23 cellular contexts compared by ENCODE assay signal in the genomic region with DNA sequence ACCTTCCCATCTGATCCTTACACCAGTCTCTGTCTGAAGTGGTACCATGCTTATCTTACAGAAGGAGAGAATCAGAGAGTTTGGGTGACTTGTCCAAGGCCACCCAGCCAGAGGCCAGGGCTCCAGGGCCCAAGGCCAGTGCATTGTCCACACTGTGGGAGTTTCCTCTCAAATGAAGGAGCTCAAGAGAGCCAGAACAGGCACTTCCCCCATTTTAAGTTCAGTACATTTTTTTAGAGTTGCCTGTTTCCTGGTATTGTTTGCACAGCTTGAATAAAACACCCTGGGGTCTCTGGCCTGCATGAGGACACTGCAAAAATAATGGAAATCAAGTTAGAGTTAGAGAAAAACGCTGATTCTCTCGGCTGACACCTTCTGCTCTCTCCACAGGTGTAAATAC.
DNase-seq lines count a peak whose midpoint lies in the region; ATAC-seq and TF ChIP-seq lines count a peak whose summit lies in the region.
"Had no signal": no experiment of that assay in that cellular context is flagged by ENCODE, and none has a peak within 500 bp of the region (broad histone marks: within the 10 kb centered on the region; RNA-seq: fewer than 3 reads in every experiment).

No MANE protein-coding gene starts in this region.

- no TSS peak for BruUV-seq in MCF 10A (replicated peaks; lab: Mats Ljungman, UMichigan)

- no peak overlapping the region for H4K5ac ChIP-seq in mesendoderm (ENCODE audit: low read length)

- intact Hi-C loops in MCF 10A (cut with micrococcal nuclease) (loop anchor here (5.0 kb wide), 1 partner anchor 62 kb away; no protein-coding TSS in a partner anchor), breast epithelium (cut with DNase I; ENCODE audit: low total_unique reads) (no loop called here)

- no peaks in the 10 kb centered on the region for H3K36me3 Mint-ChIP-seq in MCF 10A (ENCODE audit: insufficient read depth, unreplicated experiment)
- H3K36me3 Mint-ChIP-seq: CD8-positive, alpha-beta memory T cell; IgD-negative memory B cell had no signal

- H3K4me1 ChIP-seq in breast epithelium (no peaks in the 10 kb centered on the region), mesendoderm (ENCODE audit: control insufficient read depth, low read depth, low read length) (no peaks in the 10 kb centered on the region)
- H3K4me1 ChIP-seq: HAP-1 had no signal

- no peak overlapping the region for H3K4me2 ChIP-seq in mesendoderm (ENCODE audit: low read length)

- H3K27me3 ChIP-seq in breast epithelium (no peaks in the 10 kb centered on the region), mesendoderm (ENCODE audit: insufficient read depth, low read length, poor library complexity) (no peaks in the 10 kb centered on the region)

- H3K79me1 ChIP-seq in mesendoderm (ENCODE audit: low read length), result no peaks in the 10 kb centered on the region

- POLR2A ChIA-PET in MCF 10A (lab: Yijun Ruan, JAX), result interaction anchor here (0.7 to 3.7 kb wide), 5 partner anchors 9 to 147 kb away, joined by 3 to 16 read pairs (median 5); no protein-coding TSS in a partner anchor

- H2BK5ac ChIP-seq in mesendoderm (ENCODE audit: low read length), result no peak overlapping the region

- H3K4me1 Mint-ChIP-seq in MCF 10A (ENCODE audit: insufficient read depth, unreplicated experiment), result peaks cover 6% of the 10 kb centered on the region
- H3K4me1 Mint-ChIP-seq: CD8-positive, alpha-beta memory T cell had no signal

- H3K9ac ChIP-seq in mesendoderm (ENCODE audit: low read length), result no peak overlapping the region
- H3K9ac ChIP-seq: GM23248 had no signal

- peaks cover 7% of the 10 kb centered on the region for H3K9me3 Mint-ChIP-seq in MCF 10A (ENCODE audit: unreplicated experiment)

- no peak overlapping the region for H3K18ac ChIP-seq in mesendoderm (ENCODE audit: low read length)

- WGBS in mesendoderm (ENCODE audit: extremely low coverage, insufficient coverage, low lambda C conversion rate), result no CpG with 5 or more reads among the region's 2 CpGs

- H3K9me3 ChIP-seq in breast epithelium, result no peaks in the 10 kb centered on the region
- H3K9me3 ChIP-seq: HAP-1 had no signal

- H3K4ac ChIP-seq in mesendoderm (ENCODE audit: low read depth, low read length), result peak overlapping the region; percentile 50

- H2BK120ac ChIP-seq in mesendoderm (ENCODE audit: low read depth, low read length), result no peak overlapping the region

- H3K36me3 ChIP-seq in breast epithelium, result no peaks in the 10 kb centered on the region
- no peaks in the 10 kb centered on the region for H3K36me3 ChIP-seq in mesendoderm (ENCODE audit: control insufficient read depth, insufficient read depth, low read length)
- H3K36me3 ChIP-seq: HAP-1 had no signal

- H3K27ac ChIP-seq in breast epithelium (no peak overlapping the region), mesendoderm (ENCODE audit: low read depth, low read length) (no peak overlapping the region)
- H3K27ac ChIP-seq: C4-2B, GM23248 had no signal

- CTCF ChIA-PET in MCF 10A (lab: Yijun Ruan, JAX), result interaction anchor here (0.5 to 2.0 kb wide), 5 partner anchors 65 to 865 kb away, joined by 3 to 7 read pairs (median 6); no protein-coding TSS in a partner anchor

- H3K4me3 ChIP-seq in breast epithelium (no peak overlapping the region), cardiac fibroblast (replicated peaks in 1 of 2; ENCODE audit: low read depth in 2 of 2, low read length in 2 of 2) (no peak overlapping the region), fibroblast of pulmonary artery (replicated peaks; ENCODE audit: low read depth, low read length) (no peak overlapping the region), mesendoderm (ENCODE audit: low read length) (no peak overlapping the region)
- H3K4me3 ChIP-seq: GM23248, HAP-1 had no signal

- TF ChIP-seq CTCF in MCF 10A (IDR thresholded peaks at IDR 0.05; ENCODE audit: unreplicated experiment) (no peak), breast epithelium (IDR thresholded peaks at IDR 0.05) (no peak), cardiac fibroblast (IDR thresholded peaks at IDR 0.05; ENCODE audit: low read depth, low read length) (no peak), fibroblast of pulmonary artery (IDR thresholded peaks at IDR 0.05; ENCODE audit: low read length, missing control alignments) (no peak)

- H3K27me3 Mint-ChIP-seq in MCF 10A (ENCODE audit: insufficient read depth, unreplicated experiment), result no peaks in the 10 kb centered on the region
- H3K27me3 Mint-ChIP-seq: CD8-positive, alpha-beta memory T cell; IgD-negative memory B cell had no signal

- H4K8ac ChIP-seq in mesendoderm (ENCODE audit: low read depth, low read length), result no peak overlapping the region

- H3K27ac Mint-ChIP-seq in MCF 10A (ENCODE audit: low read depth, unreplicated experiment), result peak overlapping the region; percentile 84
- H3K27ac Mint-ChIP-seq: CD8-positive, alpha-beta memory T cell; IgD-negative memory B cell had no signal

- no peak for DNase-seq in MCF 10A (ENCODE audit: unreplicated experiment)
- DNase-seq in breast epithelium (ENCODE audit: low spot score in 2 of 2), result no peak
- DNase-seq in cardiac fibroblast (ENCODE audit: low read depth in 2 of 2), result peak; percentile 32 to 53
- peak; percentile 69 for DNase-seq in fibroblast of pulmonary artery (ENCODE audit: low read depth)
- no peak for DNase-seq in mesendoderm
- DNase-seq in dedifferentiated amniotic fluid mesenchymal stem cell (ENCODE audit: extremely low spot score), result no peak
- no peak for DNase-seq in stimulated activated CD4-positive, alpha-beta T cell treated with anti-CD3 and anti-CD28 coated beads, Interleukin-2, amount 100 ng/mL, for 48 hours
- DNase-seq: 8988T, AML-193, Calu3, GM23248, MV-4-11, NCI-H1105 treated with DMSO at 0.1 percent for 48 hours, NCI-H1694 treated with DMSO at 0.1 percent for 48 hours, NCI-H2081 treated with DMSO at 0.1 percent for 48 hours, NCI-H446, NCI-H526, SHP77 treated with DMSO at 0.1 percent for 48 hours had no signal

- H2BK15ac ChIP-seq in mesendoderm (replicated peaks; ENCODE audit: low read depth), result no peak overlapping the region

- H3K4me3 Mint-ChIP-seq in MCF 10A (ENCODE audit: unreplicated experiment), result no peak overlapping the region
- H3K4me3 Mint-ChIP-seq: CD8-positive, alpha-beta memory T cell; IgD-negative memory B cell had no signal

- no peak for ATAC-seq in HG03196 (IDR thresholded peaks at IDR 0.05; ENCODE audit: unreplicated experiment)

- H3K56ac ChIP-seq in mesendoderm (ENCODE audit: low read length), result no peak overlapping the region

- no peak overlapping the region for H2AK5ac ChIP-seq in mesendoderm (ENCODE audit: low read length)

- no peak for TF ChIP-seq POLR2A in breast epithelium (IDR thresholded peaks at IDR 0.05)

- H3K23ac ChIP-seq in mesendoderm (ENCODE audit: low read length), result no peak overlapping the region

- H3K79me2 ChIP-seq in mesendoderm (ENCODE audit: control insufficient read depth, insufficient read depth, low read length), result no peaks in the 10 kb centered on the region

Comparison
In these comparisons a context has a peak if more than half of its experiments do, and no peak if none do; other contexts are left out.
1. DNase-seq: peak in cardiac fibroblast (2 of 2) and fibroblast of pulmonary artery (single experiment); none in MCF 10A (single experiment), breast epithelium (0 of 2), mesendoderm (single experiment), dedifferentiated amniotic fluid mesenchymal stem cell (single experiment) and stimulated activated CD4-positive, alpha-beta T cell treated with anti-CD3 and anti-CD28 coated beads, Interleukin-2, amount 100 ng/mL, for 48 hours (0 of 2).